Comparison of ENCODE assay signal across 8 cellular contexts in genomic region chr18:68714356-68714706, GRCh38. TPM values are rescaled to one million over a fixed set of nuclear protein-coding genes. Genes with fewer than 3 reads are reported as not detected.
DNase-seq lines count a peak whose midpoint lies in the region; TF ChIP-seq lines count a peak whose summit lies in the region.

No MANE protein-coding gene starts in this region.

- peak overlapping the region; percentile 43 for H3K27ac ChIP-seq in GM23248
- H3K27ac ChIP-seq in breast epithelium, result peak overlapping the region; percentile 80 to 86
- H3K27ac ChIP-seq in stomach smooth muscle (ENCODE audit: low read length), result peak overlapping the region; percentile 18

- peak overlapping the region; percentile 93 for H3K4me3 ChIP-seq in GM23248
- H3K4me3 ChIP-seq in breast epithelium, result peak overlapping the region; percentile 83 to 96 (median 95)
- peak overlapping the region; percentile 97 for H3K4me3 ChIP-seq in kidney epithelial cell (ENCODE audit: low read depth, low read length)
- H3K4me3 ChIP-seq in stomach smooth muscle (ENCODE audit: low read length in 2 of 2), result peak overlapping the region; percentile 97 to 99

- H3K9me3 ChIP-seq in GM23248 (ENCODE audit: low read depth) (no peaks in the 10 kb centered on the region), breast epithelium (no peaks in the 10 kb centered on the region), stomach smooth muscle (ENCODE audit: control insufficient read depth in 2 of 2, low read length in 2 of 2) (no peaks in the 10 kb centered on the region)

- H4K20me1 ChIP-seq in GM23248 (ENCODE audit: insufficient read depth), result no peaks in the 10 kb centered on the region

- peak; percentile 59 for DNase-seq in DMS 273 (lab: John Stamatoyannopoulos, UW; ENCODE audit: unreplicated experiment)
- DNase-seq in DMS 273 treated with DMSO at 0.1 percent for 48 hours (lab: John Stamatoyannopoulos, UW), result no peak
- DNase-seq in GM23248, result no peak
- DNase-seq in NCI-H1092 treated with DMSO at 0.1 percent for 48 hours (lab: John Stamatoyannopoulos, UW), result peak; percentile 48
- DNase-seq in breast epithelium (ENCODE audit: low spot score in 2 of 2), result no peak
- DNase-seq in kidney epithelial cell (ENCODE audit: low read depth), result no peak
- DNase-seq in NCI-H1694 treated with DMSO at 0.1 percent for 48 hours (lab: John Stamatoyannopoulos, UW), result no peak

- TF ChIP-seq CTCF in breast epithelium (IDR thresholded peaks at IDR 0.05) (no peak), kidney epithelial cell (IDR thresholded peaks at IDR 0.05; ENCODE audit: insufficient read depth, low read length, poor library complexity, severe bottlenecking) (no peak)

- intact Hi-C loops in breast epithelium (cut with DNase I; ENCODE audit: low total_unique reads), result no loop called here

- WGBS in GM23248 (ENCODE audit: low coverage in 1 of 2, low lambda C conversion rate in 2 of 2, missing lambda C conversion rate in 2 of 2), 2 experiments, result 1% methylated on average over 15 of the region's 15 CpGs

- H3F3A ChIP-seq in GM23248 (ENCODE audit: insufficient read depth), result 0 out of 2 replicates have a peak, but pooled peaks cover 5% of the 10 kb centered on the region

- H3K4me2 ChIP-seq in GM23248 (ENCODE audit: unreplicated experiment), result peak overlapping the region; percentile 90

- no peaks in the 10 kb centered on the region for H3K9me2 ChIP-seq in GM23248 (ENCODE audit: insufficient read depth)

- in situ Hi-C loops in GM23248 (cut with MboI), result no loop called here

- H3K9ac ChIP-seq in GM23248 (peak overlapping the region; percentile 86), stomach smooth muscle (ENCODE audit: low read length in 2 of 2) (peak overlapping the region; percentile 69 to 86)

- H3K4me1 ChIP-seq in GM23248 (ENCODE audit: insufficient read depth) (peaks cover 17% of the 10 kb centered on the region; the same call in 1 of the 2 replicates), breast epithelium (peaks cover 0 to 5% of the 10 kb centered on the region in 2 donors), stomach smooth muscle (ENCODE audit: control insufficient read depth, insufficient read depth, low read length) (peaks cover 7% of the 10 kb centered on the region)

- H2AFZ ChIP-seq in GM23248, result peak overlapping the region; percentile 99

- H3K27me3 ChIP-seq in GM23248 (replicated peaks; ENCODE audit: insufficient read depth) (no peaks in the 10 kb centered on the region), breast epithelium (no peaks in the 10 kb centered on the region), kidney epithelial cell (ENCODE audit: control insufficient read depth, insufficient read depth, low read length) (no peaks in the 10 kb centered on the region), stomach smooth muscle (ENCODE audit: control insufficient read depth in 1 of 2, insufficient read depth in 2 of 2, low read length in 2 of 2) (no peaks in the 10 kb centered on the region)

- no peak for TF ChIP-seq POLR2A in breast epithelium (IDR thresholded peaks at IDR 0.05)

- peaks cover 67% of the 10 kb centered on the region for H3K79me2 ChIP-seq in GM23248 (ENCODE audit: insufficient read depth)

- peaks cover 27% of the 10 kb centered on the region for H3K36me3 ChIP-seq in GM23248 (ENCODE audit: low read depth)
- H3K36me3 ChIP-seq in breast epithelium, result no peaks in the 10 kb centered on the region
- H3K36me3 ChIP-seq in kidney epithelial cell (ENCODE audit: control insufficient read depth, insufficient read depth, low read length), result no peaks in the 10 kb centered on the region
- H3K36me3 ChIP-seq in stomach smooth muscle (ENCODE audit: control insufficient read depth in 2 of 2, insufficient read depth in 2 of 2, low read length in 2 of 2), result peaks cover 11 to 12% of the 10 kb centered on the region in 2 donors

RNA-seq across cellular contexts. Expression of gene TMX3, which starts 0.6 kb away (rescaled TPM):
- total RNA-seq in GM23248 (2014; rRNA removed; shearing (Covaris generic)), result 111 and 112 TPM in 2 replicates
- 70.4 and 73.0 TPM in 2 replicates for polyA plus RNA-seq in GM23248 (2016; fragmentation: Nextera tagmentation; extraction: Ambion mirVana)
- total RNA-seq in breast epithelium, result 10 to 100 TPM; 41.0 to 55.3 (median 41.3) TPM
- 47.5 and 66.8 TPM in 2 replicates for total RNA-seq in kidney epithelial cell

Comparison
In these comparisons a context has a peak if more than half of its experiments do, and no peak if none do; other contexts are left out.
1. DNase-seq: peak in DMS 273 (single experiment) and NCI-H1092 treated with DMSO at 0.1 percent for 48 hours (single experiment); none in DMS 273 treated with DMSO at 0.1 percent for 48 hours (single experiment), GM23248 (single experiment), breast epithelium (0 of 2), kidney epithelial cell (single experiment) and NCI-H1694 treated with DMSO at 0.1 percent for 48 hours (single experiment).
2. H3K27ac ChIP-seq: peak in every context shown above with its lines; median percentile 83 in breast epithelium; 43 in GM23248; 18 in stomach smooth muscle.
3. Peak in every context shown above with its lines, with median percentiles within 50 percentile points of each other: H3K4me3 ChIP-seq.